Comparison of ENCODE assay signal across 18 cellular contexts in genomic region chr12:96205909-96206308, GRCh38. TPM values are rescaled to one million over a fixed set of nuclear protein-coding genes. Genes with fewer than 3 reads are reported as not detected.
DNase-seq lines count a peak whose midpoint lies in the region; ATAC-seq and TF ChIP-seq lines count a peak whose summit lies in the region.
"Had no signal": no experiment of that assay in that cellular context is flagged by ENCODE, and none has a peak within 500 bp of the region (broad histone marks: within the 10 kb centered on the region; RNA-seq: fewer than 3 reads in every experiment).

No MANE protein-coding gene starts in this region.

- POLR2A ChIA-PET in naive thymus-derived CD8-positive, alpha-beta T cell (lab: Charles Lee), result interaction anchor here (0.8 to 1.5 kb wide), 3 partner anchors 10 to 171 kb away, joined by 3 to 5 read pairs (median 4); partner anchors contain the start of gene LTA4H

- ATAC-seq in DND-41 (ENCODE audit: insufficient read depth, low read depth) (peak; percentile 58; the same call in 2 of the 3 replicates), HG02840 (IDR thresholded peaks at IDR 0.05; ENCODE audit: low FRiP score, unreplicated experiment) (no peak)
- peak; percentile 51 to 64 for ATAC-seq in naive thymus-derived CD8-positive, alpha-beta T cell

- TF ChIP-seq CTCF in DND-41 (IDR thresholded peaks at IDR 0.05; ENCODE audit: borderline replicate concordance, extremely low read depth, low read length, poor library complexity, severe bottlenecking) (no peak), prostate gland (IDR thresholded peaks at IDR 0.05) (no peak)

- H3K36me3 ChIP-seq in DND-41 (ENCODE audit: insufficient read depth, low read length) (no peaks in the 10 kb centered on the region), prostate gland (no peaks in the 10 kb centered on the region)
- H3K36me3 ChIP-seq: ascending aorta had no signal

- H3K79me2 ChIP-seq in DND-41 (ENCODE audit: insufficient read depth, low read length), result peaks cover 34% of the 10 kb centered on the region

- no peak overlapping the region for H3K9ac ChIP-seq in DND-41 (ENCODE audit: low read depth, low read length)

- no peak overlapping the region for H2AFZ ChIP-seq in DND-41 (ENCODE audit: low read depth, low read length)

- H3K27me3 Mint-ChIP-seq in activated naive CD4-positive, alpha-beta T cell treated with anti-CD3 and anti-CD28 coated beads, Interleukin-2, amount 50 U/mL, for 24 hours, result no peaks in the 10 kb centered on the region
- H3K27me3 Mint-ChIP-seq in activated naive CD8-positive, alpha-beta T cell treated with anti-CD3 and anti-CD28 coated beads for 36 hours, result no peaks in the 10 kb centered on the region
- H3K27me3 Mint-ChIP-seq in naive thymus-derived CD8-positive, alpha-beta T cell, result no peaks in the 10 kb centered on the region

- no peak overlapping the region for H3K4me2 ChIP-seq in DND-41 (ENCODE audit: insufficient read depth, low read length)

- peaks cover 12% of the 10 kb centered on the region for H3K36me3 Mint-ChIP-seq in activated naive CD4-positive, alpha-beta T cell treated with anti-CD3 and anti-CD28 coated beads, Interleukin-2, amount 50 U/mL, for 24 hours
- H3K36me3 Mint-ChIP-seq in activated naive CD8-positive, alpha-beta T cell treated with anti-CD3 and anti-CD28 coated beads for 36 hours, result peaks cover 64% of the 10 kb centered on the region
- peaks cover 0 to 9% (median 2%) of the 10 kb centered on the region in 3 donors for H3K36me3 Mint-ChIP-seq in naive thymus-derived CD8-positive, alpha-beta T cell
- H3K36me3 Mint-ChIP-seq: mesothelial cell of epicardium had no signal

- WGBS in prostate gland, result 73% methylated on average over 3 of the region's 3 CpGs

- H3K4me3 ChIP-seq in DND-41 (ENCODE audit: low read depth in 1 of 2, low read length in 2 of 2) (no peak overlapping the region), prostate gland (no peak overlapping the region)
- H3K4me3 ChIP-seq: ascending aorta had no signal

- H3K4me3 Mint-ChIP-seq in activated naive CD4-positive, alpha-beta T cell treated with anti-CD3 and anti-CD28 coated beads, Interleukin-2, amount 50 U/mL, for 24 hours, result peak overlapping the region; percentile 75
- peak overlapping the region; percentile 9 for H3K4me3 Mint-ChIP-seq in activated naive CD8-positive, alpha-beta T cell treated with anti-CD3 and anti-CD28 coated beads for 36 hours
- H3K4me3 Mint-ChIP-seq in naive thymus-derived CD8-positive, alpha-beta T cell, result peak overlapping the region; percentile 29 to 77 (median 68)
- H3K4me3 Mint-ChIP-seq: mesothelial cell of epicardium, type B pancreatic cell had no signal

- H3K27me3 ChIP-seq in DND-41 (ENCODE audit: insufficient read depth, low read length, poor library complexity) (no peaks in the 10 kb centered on the region), prostate gland (replicated peaks; ENCODE audit: insufficient read depth) (no peaks in the 10 kb centered on the region)
- H3K27me3 ChIP-seq: ascending aorta had no signal

- H3K9me3 ChIP-seq in DND-41 (ENCODE audit: insufficient read depth, low read length, severe bottlenecking) (no peaks in the 10 kb centered on the region), prostate gland (no peaks in the 10 kb centered on the region)
- H3K9me3 ChIP-seq: ascending aorta, Caco-2 had no signal

- H3K4me1 Mint-ChIP-seq in activated naive CD4-positive, alpha-beta T cell treated with anti-CD3 and anti-CD28 coated beads, Interleukin-2, amount 50 U/mL, for 24 hours, result peaks cover 91% of the 10 kb centered on the region
- peaks cover 70% of the 10 kb centered on the region for H3K4me1 Mint-ChIP-seq in activated naive CD8-positive, alpha-beta T cell treated with anti-CD3 and anti-CD28 coated beads for 36 hours
- H3K4me1 Mint-ChIP-seq in naive thymus-derived CD8-positive, alpha-beta T cell, result peaks cover 40 to 89% (median 74%) of the 10 kb centered on the region in 4 donors

- H3K9me3 Mint-ChIP-seq in activated naive CD4-positive, alpha-beta T cell treated with anti-CD3 and anti-CD28 coated beads, Interleukin-2, amount 50 U/mL, for 24 hours, result no peaks in the 10 kb centered on the region
- H3K9me3 Mint-ChIP-seq in activated naive CD8-positive, alpha-beta T cell treated with anti-CD3 and anti-CD28 coated beads for 36 hours, result peaks cover 21% of the 10 kb centered on the region
- peaks cover 0 to 2% (median 0%) of the 10 kb centered on the region in 9 donors for H3K9me3 Mint-ChIP-seq in naive thymus-derived CD8-positive, alpha-beta T cell
- H3K9me3 Mint-ChIP-seq: mesothelial cell of epicardium had no signal

- no peak overlapping the region for H3K27ac ChIP-seq in DND-41 (ENCODE audit: low read length)
- H3K27ac ChIP-seq in prostate gland, result no peak overlapping the region
- H3K27ac ChIP-seq: ascending aorta had no signal

- intact Hi-C loops in prostate gland (cut with DNase I), result loop anchor here (5.0 kb wide), 1 partner anchor 306 kb away; no protein-coding TSS in a partner anchor

- TF ChIP-seq POLR2A in prostate gland (IDR thresholded peaks at IDR 0.05), result no peak

- peaks cover 16% of the 10 kb centered on the region for H3K4me1 ChIP-seq in DND-41 (ENCODE audit: insufficient read depth, low read length)
- no peaks in the 10 kb centered on the region for H3K4me1 ChIP-seq in prostate gland (replicated peaks)
- H3K4me1 ChIP-seq: Caco-2 had no signal

- H4K20me1 ChIP-seq in DND-41 (ENCODE audit: insufficient read depth, low read length), result peaks cover 19% of the 10 kb centered on the region; the same call in 1 of the 2 replicates

- DNase-seq in activated naive CD4-positive, alpha-beta T cell (lab: John Stamatoyannopoulos, UW), result no peak
- DNase-seq in DND-41 (no peak), prostate gland (ENCODE audit: low spot score) (no peak), GF-D8 (lab: John Stamatoyannopoulos, UW) (no peak)
- no peak for DNase-seq in activated naive CD8-positive, alpha-beta T cell treated with anti-CD3 and anti-CD28 coated beads for 36 hours
- peak in 3 of 10 donors; percentile 16 to 51 (median 47) for DNase-seq in naive thymus-derived CD8-positive, alpha-beta T cell
- DNase-seq: activated CD4-positive, alpha-beta T cell treated with anti-CD3 and anti-CD28 coated beads, Interleukin-2, amount 50 U/mL, for 4 hours; Caco-2; H7; KG1; NCI-H146; Right ventricle myocardium superior; stimulated activated CD4-positive, alpha-beta T cell treated with anti-CD3 and anti-CD28 coated beads, Interleukin-2, amount 100 ng/mL, for 24 hours had no signal

- peak overlapping the region; percentile 95 for H3K27ac Mint-ChIP-seq in activated naive CD4-positive, alpha-beta T cell treated with anti-CD3 and anti-CD28 coated beads, Interleukin-2, amount 50 U/mL, for 24 hours
- peak overlapping the region; percentile 19 for H3K27ac Mint-ChIP-seq in activated naive CD8-positive, alpha-beta T cell treated with anti-CD3 and anti-CD28 coated beads for 36 hours
- H3K27ac Mint-ChIP-seq in naive thymus-derived CD8-positive, alpha-beta T cell, result peak overlapping the region; percentile 20 to 87 (median 72)
- H3K27ac Mint-ChIP-seq: mesothelial cell of epicardium, type B pancreatic cell had no signal

RNA-seq across cellular contexts. Expression of gene ELK3, which starts 11.7 kb away (rescaled TPM):
- 10 to 100 TPM; 10.9 to 12.6 TPM for total RNA-seq in activated naive CD8-positive, alpha-beta T cell treated with anti-CD3 and anti-CD28 coated beads for 36 hours
- 10 to 100 TPM; 44.0 to 46.1 TPM for total RNA-seq in naive thymus-derived CD8-positive, alpha-beta T cell
- 10 to 100 TPM in 1 of 3 donors, 1 to 10 TPM in 2; 7.5 to 18.9 (median 8.9) TPM for polyA plus RNA-seq in naive thymus-derived CD8-positive, alpha-beta T cell
- total RNA-seq in prostate gland, result 10 to 100 TPM in 1 of 2 donors, 1 to 10 TPM in 1; 7.0 to 20.6 TPM

Comparison
In these comparisons a context has a peak if more than half of its experiments do, and no peak if none do; other contexts are left out.
1. H3K27ac Mint-ChIP-seq: peak in every context shown above with its lines; median percentile 95 in activated naive CD4-positive, alpha-beta T cell treated with anti-CD3 and anti-CD28 coated beads, Interleukin-2, amount 50 U/mL, for 24 hours; 72 in naive thymus-derived CD8-positive, alpha-beta T cell; 19 in activated naive CD8-positive, alpha-beta T cell treated with anti-CD3 and anti-CD28 coated beads for 36 hours.
2. H3K4me3 Mint-ChIP-seq: peak in every context shown above with its lines; median percentile 75 in activated naive CD4-positive, alpha-beta T cell treated with anti-CD3 and anti-CD28 coated beads, Interleukin-2, amount 50 U/mL, for 24 hours; 68 in naive thymus-derived CD8-positive, alpha-beta T cell; 9 in activated naive CD8-positive, alpha-beta T cell treated with anti-CD3 and anti-CD28 coated beads for 36 hours.